In the genomic region with DNA sequence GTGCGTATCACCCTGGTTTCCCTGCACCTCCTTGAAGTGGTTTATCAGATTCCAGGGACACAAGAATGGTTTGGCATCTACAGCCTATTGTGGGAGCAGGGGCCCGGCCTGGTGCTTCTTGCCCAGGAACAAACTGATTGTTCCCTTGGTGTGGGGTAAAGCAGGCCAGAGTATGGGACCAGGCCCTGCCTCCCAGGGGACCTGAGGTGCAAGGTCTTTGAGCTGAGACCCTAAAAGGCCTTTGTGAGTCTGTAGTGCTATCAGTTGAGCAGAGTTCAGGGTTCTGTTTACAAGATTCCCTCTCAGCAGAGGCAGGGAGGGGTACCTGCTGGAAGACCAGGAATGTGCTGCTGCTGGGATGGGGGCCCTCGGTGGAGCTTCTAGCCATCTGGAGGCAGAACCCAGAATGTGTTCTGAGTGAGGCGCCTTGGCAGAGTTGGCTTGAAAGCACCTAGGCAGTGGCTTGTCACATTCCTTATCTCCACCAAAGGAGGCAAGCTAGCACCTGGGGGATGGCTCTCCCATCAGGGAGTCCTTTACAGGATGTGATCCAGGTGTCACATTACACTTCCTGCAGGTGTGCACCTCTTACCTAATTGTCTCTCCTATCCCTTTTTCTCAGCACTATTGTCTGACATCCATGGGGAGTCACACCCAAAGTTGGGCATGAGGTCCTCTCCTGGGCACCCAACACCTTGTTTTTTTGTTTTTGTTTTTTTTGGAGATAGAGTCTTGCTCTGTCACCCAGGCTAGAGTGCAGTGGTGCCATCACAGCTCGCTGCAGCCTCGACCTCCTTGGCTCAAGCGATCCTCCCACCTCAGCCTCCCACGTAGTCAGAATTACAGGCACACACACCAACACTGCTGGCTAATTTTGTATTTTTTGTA, we compare ENCODE assay signal across 8 cellular contexts. TPM values are rescaled to one million over a fixed set of nuclear protein-coding genes. Genes with fewer than 3 reads are reported as not detected.
DNase-seq lines count a peak whose midpoint lies in the region; ATAC-seq and TF ChIP-seq lines count a peak whose summit lies in the region.
"Had no signal": no experiment of that assay in that cellular context is flagged by ENCODE, and none has a peak within 500 bp of the region (broad histone marks: within the 10 kb centered on the region; RNA-seq: fewer than 3 reads in every experiment).

No MANE protein-coding gene starts in this region.

- no peak for TF ChIP-seq POLR2A in testis (IDR thresholded peaks at IDR 0.05)

- DNase-seq in NCI-H128 (lab: John Stamatoyannopoulos, UW; ENCODE audit: unreplicated experiment), result peak; percentile 30
- peak; percentile 69 for DNase-seq in SW480 (ENCODE audit: low spot score)
- DNase-seq in testis, result no peak
- DNase-seq in kidney glomerular epithelial cell (lab: John Stamatoyannopoulos, UW), result no peak
- DNase-seq: natural killer cell had no signal

- ATAC-seq in GM21529 (IDR thresholded peaks at IDR 0.05; ENCODE audit: unreplicated experiment), result no peak
- ATAC-seq in GM18520 (IDR thresholded peaks at IDR 0.05; ENCODE audit: unreplicated experiment), result no peak
- ATAC-seq: natural killer cell had no signal

- H3K4me3 ChIP-seq in iPS-18a (ENCODE audit: low read length) (no peak overlapping the region), testis (no peak overlapping the region)

- H3K27me3 ChIP-seq in iPS-18a (ENCODE audit: control insufficient read depth, insufficient read depth, low read length) (no peaks in the 10 kb centered on the region), testis (no peaks in the 10 kb centered on the region)

- H3K9ac ChIP-seq in iPS-18a (ENCODE audit: low read length), result no peak overlapping the region

- no peak for TF ChIP-seq CTCF in testis (IDR thresholded peaks at IDR 0.05)

- H3K9me3 ChIP-seq in iPS-18a (ENCODE audit: control insufficient read depth, low read depth, low read length) (no peaks in the 10 kb centered on the region), testis (no peaks in the 10 kb centered on the region)

- intact Hi-C loops in testis (cut with DNase I; ENCODE audit: low total_unique reads), result no loop called here

- H3K36me3 ChIP-seq in iPS-18a (ENCODE audit: control insufficient read depth, low read depth, low read length) (no peaks in the 10 kb centered on the region), testis (ENCODE audit: low read depth, missing control alignments) (no peaks in the 10 kb centered on the region)

- 61 to 81% methylated on average over 5 to 8 of the region's 8 CpGs for WGBS in testis, 2 donors

- H3K4me1 ChIP-seq in iPS-18a (ENCODE audit: control insufficient read depth, low read depth, low read length), result peaks cover 31% of the 10 kb centered on the region
- peaks cover 48% of the 10 kb centered on the region for H3K4me1 ChIP-seq in testis

- H3K27ac ChIP-seq in iPS-18a (ENCODE audit: low read length) (peak overlapping the region; percentile 5), testis (peak overlapping the region; percentile 0 to 33)

RNA-seq across cellular contexts. Expression of gene FLNB, which starts 13.1 kb away (rescaled TPM):
- total RNA-seq in testis, result 100 to 1,000 TPM; 166 to 199 TPM
- polyA plus RNA-seq in testis (ENCODE audit: insufficient read depth, low read depth, low replicate concordance), result 105 TPM

Comparison
In these comparisons a context has a peak if more than half of its experiments do, and no peak if none do; other contexts are left out.
1. DNase-seq: peak in NCI-H128 (single experiment) and SW480 (single experiment); none in testis (single experiment) and kidney glomerular epithelial cell (single experiment).